ENCODE assay signal across 15 cellular contexts in genomic region chr5:40046792-40047191, GRCh38.
DNase-seq lines count a peak whose midpoint lies in the region; ATAC-seq, FAIRE-seq and TF ChIP-seq lines count a peak whose summit lies in the region.
"Had no signal": no experiment of that assay in that cellular context is flagged by ENCODE, and none has a peak within 500 bp of the region (broad histone marks: within the 10 kb centered on the region; RNA-seq: fewer than 3 reads in every experiment).

No MANE protein-coding gene starts in this region.

- BruUV-seq in HepG2 (replicated peaks; lab: Mats Ljungman, UMichigan) = no TSS peak

- no peaks in the 10 kb centered on the region for H3K4me1 ChIP-seq in HepG2 (ENCODE audit: insufficient read depth, low read length)
- H3K4me1 ChIP-seq: thyroid gland had no signal

- no peaks in the 10 kb centered on the region for H3K79me2 ChIP-seq in HepG2 (ENCODE audit: insufficient read depth, low read length)

- H2AFZ ChIP-seq in HepG2 (ENCODE audit: low read length) = no peak overlapping the region

- H3K36me3 ChIP-seq in MG63 = no peaks in the 10 kb centered on the region
- no peaks in the 10 kb centered on the region for H3K36me3 ChIP-seq in HepG2 (replicated peaks in 1 of 2; ENCODE audit: control insufficient read depth in 1 of 2, insufficient read depth in 2 of 2, low read length in 2 of 2)
- H3K36me3 ChIP-seq: thyroid gland had no signal

- CTCF ChIA-PET in HepG2 (lab: Yijun Ruan, JAX; ENCODE audit: low intra/inter-chr PET ratio, low total read pairs) = no interaction called here

- ATAC-seq in HepG2 = no peak
- ATAC-seq in GM19467 (IDR thresholded peaks at IDR 0.05; ENCODE audit: unreplicated experiment) = no peak
- ATAC-seq: activated CD8-positive, alpha-beta memory T cell treated with anti-CD3 and anti-CD28 coated beads, Interleukin-2, amount 10 ng/mL, durations not matched to agents 7 days and 5 days; esophagus mucosa had no signal

- H3K9me3 ChIP-seq in MG63 (no peaks in the 10 kb centered on the region; the same call in 1 of the 2 replicates), HepG2 (ENCODE audit: low read length) (peaks cover 23% of the 10 kb centered on the region)
- H3K9me3 ChIP-seq: thyroid gland had no signal

- in situ Hi-C loops in HepG2 (cut with HindIII; ENCODE audit: extremely low pct_ligation_motif_present, low pct_unique_long_range_greater_than_20kb) = no loop called here

- H3K4me3 ChIP-seq in MG63 (no peak overlapping the region), choroid plexus epithelial cell (ENCODE audit: low read depth, low read length) (no peak overlapping the region), HepG2 (replicated peaks in 1 of 3; ENCODE audit: insufficient read depth in 1 of 3, low read depth in 2 of 3, low read length in 3 of 3) (no peak overlapping the region)
- H3K4me3 ChIP-seq: thyroid gland had no signal

- H3K4me2 ChIP-seq in HepG2 (ENCODE audit: low read depth, low read length) = no peak overlapping the region

- no peak for TF ChIP-seq CTCF in choroid plexus epithelial cell (conservative IDR thresholded peaks at IDR 0.05; ENCODE audit: low read depth, low read length)
- TF ChIP-seq CTCF in HepG2 (CRISPR knock-in tag; IDR thresholded peaks at IDR 0.05) = no peak

- intact Hi-C loops in HepG2 (cut with micrococcal nuclease; ENCODE audit: unreplicated experiment) (no loop called here), head of caudate nucleus (cut with DNase I) (no loop called here)

- no peaks in the 10 kb centered on the region for H4K20me1 ChIP-seq in HepG2 (ENCODE audit: insufficient read depth, low read length)

- H3K27me3 ChIP-seq in MG63 = no peaks in the 10 kb centered on the region
- H3K27me3 ChIP-seq in HepG2 (ENCODE audit: control insufficient read depth in 1 of 2, insufficient read depth in 2 of 2, low read length in 2 of 2) = no peaks in the 10 kb centered on the region
- H3K27me3 ChIP-seq: thyroid gland had no signal

- DNase-seq in AG08396 (ENCODE audit: low spot score) (peak; percentile 20), MG63 (peak; percentile 49), choroid plexus epithelial cell (ENCODE audit: low read depth) (peak; percentile 83), kidney glomerular epithelial cell (lab: John Stamatoyannopoulos, UW) (peak; percentile 46), HepG2 (ENCODE audit: low spot score) (no peak), NCI-H524 (lab: John Stamatoyannopoulos, UW) (no peak), head of caudate nucleus (no peak)
- DNase-seq: activated CD8-positive, alpha-beta memory T cell treated with anti-CD3 and anti-CD28 coated beads, Interleukin-2, amount 10 ng/mL, durations not matched to agents 7 days and 5 days; Calu3; MM.1S; posterior cingulate gyrus; thyroid gland had no signal

- no peak overlapping the region for H3K9ac ChIP-seq in HepG2 (ENCODE audit: insufficient read depth, low read depth, low read length)

- TF ChIP-seq RAD21 in HepG2 (CRISPR knock-in tag; IDR thresholded peaks at IDR 0.05) = no peak

- WGBS in HepG2 (ENCODE audit: low lambda C conversion rate) = 0% methylated on average over 1 of the region's 1 CpG

- POLR2A ChIA-PET in HepG2 (lab: Yijun Ruan, JAX) = no interaction called here

- no peak for TF ChIP-seq POLR2A in HepG2 (IDR thresholded peaks at IDR 0.05; ENCODE audit: insufficient read depth in 1 of 2, low read depth in 2 of 2, low read length in 2 of 2)

- no peak for TF ChIP-seq EP300 in HepG2 (IDR thresholded peaks at IDR 0.05; ENCODE audit: low read depth in 2 of 2, low read length in 2 of 2)
- no peak for TF ChIP-seq EP300 in HepG2 (CRISPR knock-in tag; IDR thresholded peaks at IDR 0.05; ENCODE audit: borderline replicate concordance)

- FAIRE-seq in HepG2 (lab: Jason Lieb, UNC) = no peak

- H3K27ac ChIP-seq in HepG2 (ENCODE audit: extremely low read length, insufficient read depth, low read length) = no peak overlapping the region
- H3K27ac ChIP-seq: thyroid gland, VCaP had no signal

TF ChIP-seq in HepG2, 621 proteins besides CTCF, POLR2A, EP300 and RAD21:
- TF ChIP-seq ZNF7 (CRISPR knock-in tag; IDR thresholded peaks at IDR 0.05) = no peak
- TF ChIP-seq SMARCC2 (IDR thresholded peaks at IDR 0.05) = no peak
- no peak for TF ChIP-seq ZNF460 (CRISPR knock-in tag; IDR thresholded peaks at IDR 0.05; ENCODE audit: borderline replicate concordance)
- no peak for TF ChIP-seq RXRB (CRISPR knock-in tag; IDR thresholded peaks at IDR 0.05; ENCODE audit: borderline replicate concordance)
- no peak for TF ChIP-seq ZNF775 (CRISPR knock-in tag; IDR thresholded peaks at IDR 0.05; ENCODE audit: borderline replicate concordance)
- no peak for TF ChIP-seq SNRNP70 (IDR thresholded peaks at IDR 0.05; ENCODE audit: low read depth, low read length)

Comparison
In these comparisons a context has a peak if more than half of its experiments do, and no peak if none do; other contexts are left out.
1. DNase-seq: peak in AG08396 (single experiment), MG63 (single experiment), choroid plexus epithelial cell (single experiment) and kidney glomerular epithelial cell (single experiment); none in HepG2 (single experiment), NCI-H524 (0 of 2) and head of caudate nucleus (0 of 42).